In the genomic region with DNA sequence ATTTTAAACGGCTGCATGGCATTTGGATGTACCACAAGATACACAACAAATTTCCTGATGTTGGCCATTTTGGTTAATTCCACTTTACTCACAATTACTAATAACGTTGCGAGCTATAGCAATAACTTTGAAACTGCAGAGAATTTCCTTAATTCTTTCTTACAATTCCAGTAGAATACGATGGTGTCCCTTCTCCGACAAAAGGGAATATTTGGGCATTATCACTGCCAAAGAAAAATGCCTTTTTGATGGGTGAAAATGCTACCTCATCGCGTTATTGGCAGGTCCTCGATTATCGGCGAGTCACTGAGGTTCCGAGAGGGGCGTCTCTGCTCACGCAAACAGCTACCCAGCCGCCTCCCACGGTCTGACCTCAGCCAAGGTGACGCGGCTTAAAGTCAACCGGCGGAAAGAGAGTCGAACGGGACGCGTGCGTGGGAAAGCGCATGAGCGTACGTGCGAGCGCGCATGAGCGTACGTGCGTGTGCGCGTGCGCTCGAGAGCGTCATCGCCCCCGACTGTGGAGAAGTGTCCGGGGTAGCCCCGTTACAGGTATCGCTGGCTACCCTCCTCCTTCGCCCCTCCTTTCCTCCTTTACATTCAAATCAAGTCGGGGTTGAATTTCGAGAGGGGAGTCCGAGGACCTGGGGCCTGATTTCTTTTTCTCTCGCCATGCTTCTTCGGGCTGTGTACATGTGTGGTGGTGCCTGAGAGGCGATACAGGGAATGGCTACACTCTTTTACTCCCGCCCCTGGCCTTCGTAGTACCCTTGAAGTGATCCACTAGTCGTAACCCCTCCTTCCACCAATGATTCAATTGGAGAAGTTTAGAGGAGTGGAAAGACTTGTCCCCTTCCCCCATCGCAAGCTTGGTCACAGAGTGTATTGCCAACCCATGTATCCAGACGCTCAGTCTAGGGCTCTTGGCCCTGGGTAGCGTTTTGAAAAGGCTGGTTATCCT, we compare ENCODE assay signal across 1 cellular context.
TF ChIP-seq lines count a peak whose summit lies in the region.

OXSM (plus strand) TSS at position 495 of the 961 bp plus-strand sequence. CDS start 931 bp downstream, outside the sequence.

TF ChIP-seq in GM12878, 131 proteins besides CTCF, POLR2A, EP300 and RAD21 (continued from another document and continues in another):
- TF ChIP-seq RCOR1 (conservative IDR thresholded peaks at IDR 0.05; ENCODE audit: low read depth, low read length) (no peak), CHD4 (IDR thresholded peaks at IDR 0.05) (no peak), PML (IDR thresholded peaks at IDR 0.05; ENCODE audit: low read length) (peak; percentile 86), CHD1 (IDR thresholded peaks at IDR 0.05; ENCODE audit: low read depth, low read length) (no peak), ATF7 (IDR thresholded peaks at IDR 0.05; ENCODE audit: low read depth) (peak; percentile 85), REST (IDR thresholded peaks at IDR 0.05; ENCODE audit: low read depth, low read length) (no peak), YY1 (IDR thresholded peaks at IDR 0.05; ENCODE audit: low read depth, low read length) (peak; percentile 19; the same call in 1 of the 2 replicates), SPI1 (IDR thresholded peaks at IDR 0.05; ENCODE audit: borderline replicate concordance, insufficient read depth, low read depth, low read length) (no peak), SIN3A (IDR thresholded peaks at IDR 0.05; ENCODE audit: low read depth, low read length) (no peak), ZNF384 (IDR thresholded peaks at IDR 0.05; ENCODE audit: borderline replicate concordance, low read depth, low read length) (no peak), CBX3 (IDR thresholded peaks at IDR 0.05; ENCODE audit: borderline replicate concordance, low read depth) (no peak), RAD51 (IDR thresholded peaks at IDR 0.05) (no peak), BCL11A (IDR thresholded peaks at IDR 0.05; ENCODE audit: low read depth, low read length) (no peak), STAT3 (IDR thresholded peaks at IDR 0.05; ENCODE audit: low read depth, low read length) (no peak), PAX8 (IDR thresholded peaks at IDR 0.05) (no peak), MTA2 (IDR thresholded peaks at IDR 0.05; ENCODE audit: low read depth) (peak; percentile 57; the same call in 1 of the 2 replicates), RUNX3 (IDR thresholded peaks at IDR 0.05; ENCODE audit: low read length) (peak; percentile 65), GABPA (IDR thresholded peaks at IDR 0.05; ENCODE audit: low read depth) (no peak), IRF4 (IDR thresholded peaks at IDR 0.05; ENCODE audit: low read depth, low read length) (no peak), ZSCAN29 (IDR thresholded peaks at IDR 0.05) (no peak), PAX5 (IDR thresholded peaks at IDR 0.05; ENCODE audit: borderline replicate concordance, low read depth, low read length) (peak; percentile 91), POLR2AphosphoS5 (IDR thresholded peaks at IDR 0.05; ENCODE audit: low read length) (peak; percentile 88), SMARCA5 (IDR thresholded peaks at IDR 0.05) (peak; percentile 38; the same call in 1 of the 2 replicates), ZNF622 (IDR thresholded peaks at IDR 0.05) (no peak), MTA3 (IDR thresholded peaks at IDR 0.05; ENCODE audit: borderline replicate concordance, low read length) (no peak; the same call in 1 of the 2 replicates), FOXM1 (IDR thresholded peaks at IDR 0.05; ENCODE audit: low read depth, low read length) (no peak), CEBPZ (IDR thresholded peaks at IDR 0.05; ENCODE audit: low read depth, low read length) (no peak), DPF2 (IDR thresholded peaks at IDR 0.05) (peak; percentile 38; the same call in 1 of the 2 replicates), TBL1XR1 (IDR thresholded peaks at IDR 0.05; ENCODE audit: low read depth, low read length) (no peak), SMAD5 (IDR thresholded peaks at IDR 0.05; ENCODE audit: low read depth) (peak; percentile 47; the same call in 1 of the 2 replicates), TCF12 (IDR thresholded peaks at IDR 0.05; ENCODE audit: low read depth, low read length) (no peak), SRF (IDR thresholded peaks at IDR 0.05; ENCODE audit: low read depth in 2 of 2, low read length in 2 of 2) (no peak), STAT1 (conservative IDR thresholded peaks at IDR 0.05) (no peak), NR2F1 (conservative IDR thresholded peaks at IDR 0.05) (peak; percentile 85), NRF1 (conservative IDR thresholded peaks at IDR 0.05; ENCODE audit: low read depth, low read length) (peak; percentile 84), TCF7 (IDR thresholded peaks at IDR 0.05; ENCODE audit: borderline replicate concordance) (no peak), RBBP5 (conservative IDR thresholded peaks at IDR 0.05) (no peak)
- TF ChIP-seq, protein P1, sequence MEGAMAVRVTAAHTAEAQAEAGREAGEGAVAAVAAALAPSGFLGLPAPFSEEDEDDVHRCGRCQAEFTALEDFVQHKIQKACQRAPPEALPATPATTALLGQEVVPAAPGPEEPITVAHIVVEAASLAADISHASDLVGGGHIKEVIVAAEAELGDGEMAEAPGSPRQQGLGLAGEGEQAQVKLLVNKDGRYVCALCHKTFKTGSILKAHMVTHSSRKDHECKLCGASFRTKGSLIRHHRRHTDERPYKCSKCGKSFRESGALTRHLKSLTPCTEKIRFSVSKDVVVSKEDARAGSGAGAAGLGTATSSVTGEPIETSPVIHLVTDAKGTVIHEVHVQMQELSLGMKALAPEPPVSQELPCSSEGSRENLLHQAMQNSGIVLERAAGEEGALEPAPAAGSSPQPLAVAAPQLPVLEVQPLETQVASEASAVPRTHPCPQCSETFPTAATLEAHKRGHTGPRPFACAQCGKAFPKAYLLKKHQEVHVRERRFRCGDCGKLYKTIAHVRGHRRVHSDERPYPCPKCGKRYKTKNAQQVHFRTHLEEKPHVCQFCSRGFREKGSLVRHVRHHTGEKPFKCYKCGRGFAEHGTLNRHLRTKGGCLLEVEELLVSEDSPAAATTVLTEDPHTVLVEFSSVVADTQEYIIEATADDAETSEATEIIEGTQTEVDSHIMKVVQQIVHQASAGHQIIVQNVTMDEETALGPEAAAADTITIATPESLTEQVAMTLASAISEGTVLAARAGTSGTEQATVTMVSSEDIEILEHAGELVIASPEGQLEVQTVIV (IDR thresholded peaks at IDR 0.05; ENCODE audit: borderline replicate concordance, partially characterized antibody): no peak
- TF ChIP-seq, protein P2, sequence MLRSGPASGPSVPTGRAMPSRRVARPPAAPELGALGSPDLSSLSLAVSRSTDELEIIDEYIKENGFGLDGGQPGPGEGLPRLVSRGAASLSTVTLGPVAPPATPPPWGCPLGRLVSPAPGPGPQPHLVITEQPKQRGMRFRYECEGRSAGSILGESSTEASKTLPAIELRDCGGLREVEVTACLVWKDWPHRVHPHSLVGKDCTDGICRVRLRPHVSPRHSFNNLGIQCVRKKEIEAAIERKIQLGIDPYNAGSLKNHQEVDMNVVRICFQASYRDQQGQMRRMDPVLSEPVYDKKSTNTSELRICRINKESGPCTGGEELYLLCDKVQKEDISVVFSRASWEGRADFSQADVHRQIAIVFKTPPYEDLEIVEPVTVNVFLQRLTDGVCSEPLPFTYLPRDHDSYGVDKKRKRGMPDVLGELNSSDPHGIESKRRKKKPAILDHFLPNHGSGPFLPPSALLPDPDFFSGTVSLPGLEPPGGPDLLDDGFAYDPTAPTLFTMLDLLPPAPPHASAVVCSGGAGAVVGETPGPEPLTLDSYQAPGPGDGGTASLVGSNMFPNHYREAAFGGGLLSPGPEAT (IDR thresholded peaks at IDR 0.05; ENCODE audit: low read depth): peak; percentile 74
- TF ChIP-seq, protein P3, sequence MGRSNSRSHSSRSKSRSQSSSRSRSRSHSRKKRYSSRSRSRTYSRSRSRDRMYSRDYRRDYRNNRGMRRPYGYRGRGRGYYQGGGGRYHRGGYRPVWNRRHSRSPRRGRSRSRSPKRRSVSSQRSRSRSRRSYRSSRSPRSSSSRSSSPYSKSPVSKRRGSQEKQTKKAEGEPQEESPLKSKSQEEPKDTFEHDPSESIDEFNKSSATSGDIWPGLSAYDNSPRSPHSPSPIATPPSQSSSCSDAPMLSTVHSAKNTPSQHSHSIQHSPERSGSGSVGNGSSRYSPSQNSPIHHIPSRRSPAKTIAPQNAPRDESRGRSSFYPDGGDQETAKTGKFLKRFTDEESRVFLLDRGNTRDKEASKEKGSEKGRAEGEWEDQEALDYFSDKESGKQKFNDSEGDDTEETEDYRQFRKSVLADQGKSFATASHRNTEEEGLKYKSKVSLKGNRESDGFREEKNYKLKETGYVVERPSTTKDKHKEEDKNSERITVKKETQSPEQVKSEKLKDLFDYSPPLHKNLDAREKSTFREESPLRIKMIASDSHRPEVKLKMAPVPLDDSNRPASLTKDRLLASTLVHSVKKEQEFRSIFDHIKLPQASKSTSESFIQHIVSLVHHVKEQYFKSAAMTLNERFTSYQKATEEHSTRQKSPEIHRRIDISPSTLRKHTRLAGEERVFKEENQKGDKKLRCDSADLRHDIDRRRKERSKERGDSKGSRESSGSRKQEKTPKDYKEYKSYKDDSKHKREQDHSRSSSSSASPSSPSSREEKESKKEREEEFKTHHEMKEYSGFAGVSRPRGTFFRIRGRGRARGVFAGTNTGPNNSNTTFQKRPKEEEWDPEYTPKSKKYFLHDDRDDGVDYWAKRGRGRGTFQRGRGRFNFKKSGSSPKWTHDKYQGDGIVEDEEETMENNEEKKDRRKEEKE (IDR thresholded peaks at IDR 0.05): no peak
- TF ChIP-seq, protein P4, sequence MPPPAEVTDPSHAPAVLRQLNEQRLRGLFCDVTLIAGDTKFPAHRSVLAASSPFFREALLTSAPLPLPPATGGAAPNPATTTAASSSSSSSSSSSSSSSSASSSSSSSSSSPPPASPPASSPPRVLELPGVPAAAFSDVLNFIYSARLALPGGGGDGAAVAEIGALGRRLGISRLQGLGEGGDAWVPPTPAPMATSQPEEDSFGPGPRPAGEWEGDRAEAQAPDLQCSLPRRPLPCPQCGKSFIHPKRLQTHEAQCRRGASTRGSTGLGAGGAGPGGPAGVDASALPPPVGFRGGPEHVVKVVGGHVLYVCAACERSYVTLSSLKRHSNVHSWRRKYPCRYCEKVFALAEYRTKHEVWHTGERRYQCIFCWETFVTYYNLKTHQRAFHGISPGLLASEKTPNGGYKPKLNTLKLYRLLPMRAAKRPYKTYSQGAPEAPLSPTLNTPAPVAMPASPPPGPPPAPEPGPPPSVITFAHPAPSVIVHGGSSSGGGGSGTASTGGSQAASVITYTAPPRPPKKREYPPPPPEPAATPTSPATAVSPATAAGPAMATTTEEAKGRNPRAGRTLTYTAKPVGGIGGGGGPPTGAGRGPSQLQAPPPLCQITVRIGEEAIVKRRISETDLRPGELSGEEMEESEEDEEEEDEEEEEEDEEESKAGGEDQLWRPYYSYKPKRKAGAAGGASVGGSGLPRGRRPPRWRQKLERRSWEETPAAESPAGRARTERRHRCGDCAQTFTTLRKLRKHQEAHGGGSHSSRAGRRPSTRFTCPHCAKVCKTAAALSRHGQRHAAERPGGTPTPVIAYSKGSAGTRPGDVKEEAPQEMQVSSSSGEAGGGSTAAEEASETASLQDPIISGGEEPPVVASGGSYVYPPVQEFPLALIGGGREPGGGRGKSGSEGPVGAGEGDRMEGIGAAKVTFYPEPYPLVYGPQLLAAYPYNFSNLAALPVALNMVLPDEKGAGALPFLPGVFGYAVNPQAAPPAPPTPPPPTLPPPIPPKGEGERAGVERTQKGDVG (CRISPR knock-in tag; IDR thresholded peaks at IDR 0.05): no peak
